In genomic region chr2:224024270-224024669, GRCh38 we compare ENCODE assay signal across 21 cellular contexts. TPM values are rescaled to one million over a fixed set of nuclear protein-coding genes. Genes with fewer than 3 reads are reported as not detected.
DNase-seq lines count a peak whose midpoint lies in the region; ATAC-seq and TF ChIP-seq lines count a peak whose summit lies in the region.
"Had no signal": no experiment of that assay in that cellular context is flagged by ENCODE, and none has a peak within 500 bp of the region (broad histone marks: within the 10 kb centered on the region; RNA-seq: fewer than 3 reads in every experiment).

No MANE protein-coding gene starts in this region.

- ATAC-seq in natural killer cell (no peak), T-cell (replicated peaks in 1 of 4) (peak in 2 of 4 experiments; percentile 4 to 21)
- no peak for ATAC-seq in natural killer cell treated with Interleukin-12 subunit alpha and Interleukin-12 subunit beta and Interleukin-15 and Interleukin-18, amount 100 ng/mL, for 72 hours
- ATAC-seq: heart left ventricle; HepG2; right cardiac atrium; Right ventricle myocardium inferior; stimulated activated memory B cell treated with anti-CD40 and anti-IgM and Interleukin-4, amounts not matched to agents 10 μg/mL and 1 μg/mL and 100 μg/mL, for 72 hours had no signal

- H3K36me3 Mint-ChIP-seq in natural killer cell (no peaks in the 10 kb centered on the region), T-cell (no peaks in the 10 kb centered on the region)
- H3K36me3 Mint-ChIP-seq in natural killer cell treated with Interleukin-12 subunit alpha and Interleukin-12 subunit beta and Interleukin-15 and Interleukin-18, amount 100 ng/mL, for 72 hours, result no peaks in the 10 kb centered on the region
- H3K36me3 Mint-ChIP-seq: stimulated activated memory B cell treated with anti-CD40 and anti-IgM and Interleukin-4, amounts not matched to agents 10 μg/mL and 1 μg/mL and 100 μg/mL, for 72 hours had no signal

- peak overlapping the region; percentile 91 to 97 for H3K27ac Mint-ChIP-seq in natural killer cell
- H3K27ac Mint-ChIP-seq in natural killer cell treated with Interleukin-12 subunit alpha and Interleukin-12 subunit beta and Interleukin-15 and Interleukin-18, amount 100 ng/mL, for 72 hours, result peak overlapping the region in 1 of 2 donors; percentile 22
- peak overlapping the region; percentile 65 to 89 for H3K27ac Mint-ChIP-seq in T-cell
- H3K27ac Mint-ChIP-seq: activated B cell treated with CpG ODN at 0.5 μM for 24 hours, endodermal cell had no signal

- TF ChIP-seq CTCF in natural killer cell (IDR thresholded peaks at IDR 0.05), result no peak
- TF ChIP-seq CTCF in GM20000 (IDR thresholded peaks at IDR 0.05; ENCODE audit: extremely low read depth, missing control alignments), result no peak

- DNase-seq in natural killer cell, result no peak
- DNase-seq in natural killer cell treated with Interleukin-12 subunit alpha and Interleukin-12 subunit beta and Interleukin-15 and Interleukin-18, amount 100 ng/mL, for 72 hours (ENCODE audit: low spot score), result no peak
- no peak for DNase-seq in T-cell
- DNase-seq in epithelial cell of prostate (ENCODE audit: low read depth, low spot score), result no peak
- no peak for DNase-seq in GDM1 (lab: John Stamatoyannopoulos, UW)
- DNase-seq in GM20000 (ENCODE audit: low spot score), result no peak
- no peak for DNase-seq in activated effector memory CD4-positive, alpha-beta T cell treated with Interleukin-2 at 50 U/mL for 16 hours
- DNase-seq: activated B cell treated with CpG ODN at 0.5 μM for 24 hours; brain microvascular endothelial cell; colonic mucosa; endodermal cell; HCEC 1CT; heart left ventricle; NCI-H1417; NCI-H524 treated with DMSO at 0.1 percent for 48 hours; right cardiac atrium; stimulated activated CD4-positive, alpha-beta T cell treated with anti-CD3 and anti-CD28 coated beads, Interleukin-15, amount 100 ng/mL, for 24 hours; tibial artery had no signal

- no peaks in the 10 kb centered on the region for H3K27me3 Mint-ChIP-seq in natural killer cell (ENCODE audit: low read depth in 2 of 2)
- no peaks in the 10 kb centered on the region for H3K27me3 Mint-ChIP-seq in natural killer cell treated with Interleukin-12 subunit alpha and Interleukin-12 subunit beta and Interleukin-15 and Interleukin-18, amount 100 ng/mL, for 72 hours
- no peaks in the 10 kb centered on the region for H3K27me3 Mint-ChIP-seq in T-cell
- H3K27me3 Mint-ChIP-seq: activated B cell treated with CpG ODN at 0.5 μM for 24 hours; stimulated activated memory B cell treated with anti-CD40 and anti-IgM and Interleukin-4, amounts not matched to agents 10 μg/mL and 1 μg/mL and 100 μg/mL, for 72 hours had no signal

- H3K4me1 Mint-ChIP-seq in natural killer cell (peaks cover 47 to 62% of the 10 kb centered on the region in 2 donors), T-cell (peaks cover 50 to 60% (median 52%) of the 10 kb centered on the region in 3 donors)
- H3K4me1 Mint-ChIP-seq in natural killer cell treated with Interleukin-12 subunit alpha and Interleukin-12 subunit beta and Interleukin-15 and Interleukin-18, amount 100 ng/mL, for 72 hours (ENCODE audit: low read depth in 2 of 2), result peaks cover 25 to 40% of the 10 kb centered on the region in 2 donors

- intact Hi-C loops in natural killer cell (cut with micrococcal nuclease), result no loop called here

- H3K27ac ChIP-seq in epithelial cell of prostate, result peak overlapping the region; percentile 52
- H3K27ac ChIP-seq: brain microvascular endothelial cell, heart left ventricle, tibial artery had no signal

- H3K9me3 Mint-ChIP-seq in natural killer cell, result no peaks in the 10 kb centered on the region
- peaks cover 4% of the 10 kb centered on the region for H3K9me3 Mint-ChIP-seq in natural killer cell treated with Interleukin-12 subunit alpha and Interleukin-12 subunit beta and Interleukin-15 and Interleukin-18, amount 100 ng/mL, for 72 hours
- H3K9me3 Mint-ChIP-seq in T-cell, result no peaks in the 10 kb centered on the region
- H3K9me3 Mint-ChIP-seq: activated B cell treated with CpG ODN at 0.5 μM for 24 hours; endodermal cell; stimulated activated memory B cell treated with anti-CD40 and anti-IgM and Interleukin-4, amounts not matched to agents 10 μg/mL and 1 μg/mL and 100 μg/mL, for 72 hours had no signal

- no peak overlapping the region for H3K4me3 Mint-ChIP-seq in natural killer cell
- no peak overlapping the region for H3K4me3 Mint-ChIP-seq in natural killer cell treated with Interleukin-12 subunit alpha and Interleukin-12 subunit beta and Interleukin-15 and Interleukin-18, amount 100 ng/mL, for 72 hours
- peak overlapping the region in 1 of 3 donors; percentile 42 for H3K4me3 Mint-ChIP-seq in T-cell
- H3K4me3 Mint-ChIP-seq: activated B cell treated with CpG ODN at 0.5 μM for 24 hours; endodermal cell; stimulated activated memory B cell treated with anti-CD40 and anti-IgM and Interleukin-4, amounts not matched to agents 10 μg/mL and 1 μg/mL and 100 μg/mL, for 72 hours had no signal

- POLR2A ChIA-PET in T-cell (lab: Charles Lee), result no interaction called here

- CTCF ChIA-PET in T-cell (lab: Charles Lee), result interaction anchor here in 1 of 2 donors (0.9 to 2.3 kb wide), 3 partner anchors 17 to 31 kb away, joined by 3 to 8 read pairs (median 3); no protein-coding TSS in a partner anchor

RNA-seq across cellular contexts. Expression of gene SERPINE2, which starts 14.8 kb away (rescaled TPM):
- total RNA-seq in natural killer cell (10 to 100 TPM in 1 of 3 donors, 1 to 10 TPM in 2; 3.5 to 14.6 (median 8.4) TPM), T-cell (1 to 10 TPM; 2.0 to 7.5 (median 4.1) TPM)
- total RNA-seq in natural killer cell treated with Interleukin-12 subunit alpha and Interleukin-12 subunit beta and Interleukin-15 and Interleukin-18, amount 100 ng/mL, for 72 hours, result 1 to 10 TPM; 1.2 to 2.6 TPM
